Comparison of ENCODE assay signal across 1 cellular context in genomic region chr5:138241688-138242547, GRCh38.
A peak's percentile ranks its signal among the peaks of the same experiment; 100 is the strongest.
TF ChIP-seq lines count a peak whose summit lies in the region.

No MANE protein-coding gene starts in this region.

TF ChIP-seq in Ishikawa, 13 proteins besides CTCF, POLR2A, EP300 and RAD21 (continued from another document):
- TF ChIP-seq USF1 (IDR thresholded peaks at IDR 0.05) (no peak), FOXM1 (IDR thresholded peaks at IDR 0.05; ENCODE audit: borderline replicate concordance, low read depth) (no peak), TEAD4 (IDR thresholded peaks at IDR 0.05) (no peak), YY1 (IDR thresholded peaks at IDR 0.05; ENCODE audit: low read depth) (peak; percentile 15; the same call in 1 of the 2 replicates), MAX (IDR thresholded peaks at IDR 0.05) (peak; percentile 45; the same call in 1 of the 2 replicates), NFIC (IDR thresholded peaks at IDR 0.05) (no peak), REST (IDR thresholded peaks at IDR 0.05; ENCODE audit: low read depth) (no peak)
